12 cellular contexts compared by ENCODE assay signal in the genomic region with DNA sequence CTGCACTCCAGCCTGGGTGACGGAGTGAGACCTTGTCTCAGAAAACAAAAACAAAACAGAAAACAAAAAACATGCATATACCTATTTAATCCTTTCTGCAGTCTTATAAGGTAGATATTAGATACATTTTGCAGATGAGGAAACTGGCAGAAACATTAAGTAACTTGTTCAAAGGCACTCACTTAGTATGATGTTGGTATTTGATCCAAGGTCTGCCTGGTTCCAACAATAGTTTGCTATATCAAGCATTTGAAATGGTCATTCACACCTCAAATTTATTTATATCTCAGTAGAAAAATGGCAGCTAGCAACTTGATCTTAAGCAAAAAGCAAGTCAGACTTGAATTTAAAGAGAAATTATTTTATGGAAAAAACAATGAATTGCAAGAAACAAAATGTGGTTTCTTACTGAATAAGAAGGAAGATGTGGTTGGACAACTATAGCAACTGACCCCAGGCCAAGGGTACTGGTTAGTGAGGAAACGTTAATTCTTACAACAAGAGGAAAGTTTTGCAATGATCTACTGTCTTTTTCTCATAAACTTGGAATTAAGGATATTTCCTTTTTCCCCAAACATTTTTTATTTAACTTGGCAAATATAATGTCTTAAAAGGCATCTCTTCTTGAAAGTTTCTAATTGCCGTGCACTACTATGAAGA.
"Had no signal": no experiment of that assay in that cellular context is flagged by ENCODE, and none has a peak within 500 bp of the region (broad histone marks: within the 10 kb centered on the region; RNA-seq: fewer than 3 reads in every experiment).

No MANE protein-coding gene starts in this region.

- H3K27me3 Mint-ChIP-seq: activated CD4-positive, alpha-beta memory T cell treated with anti-CD3 and anti-CD28 coated beads, Interleukin-2, amount 10 ng/mL, durations not matched to agents 7 days and 5 days; activated naive CD8-positive, alpha-beta T cell treated with anti-CD3 and anti-CD28 coated beads, Interleukin-2, amount 50 U/mL, for 24 hours had no signal

- H3K4me1 Mint-ChIP-seq: neural progenitor cell had no signal

- H3K27ac Mint-ChIP-seq: activated CD4-positive, alpha-beta memory T cell treated with anti-CD3 and anti-CD28 coated beads, Interleukin-2, amount 10 ng/mL, durations not matched to agents 7 days and 5 days; activated naive CD8-positive, alpha-beta T cell treated with anti-CD3 and anti-CD28 coated beads, Interleukin-2, amount 50 U/mL, for 24 hours; activated T-cell treated with anti-CD3 and anti-CD28 coated beads, Interleukin-2, amount 50 U/mL, for 72 hours; neural progenitor cell had no signal

- H3K4me3 ChIP-seq: cardiac muscle cell, heart right ventricle, left ventricle myocardium inferior, neural progenitor cell, tibial nerve had no signal

- H3K27me3 ChIP-seq: cardiac muscle cell, heart right ventricle, neural progenitor cell, tibial nerve had no signal

- H3K27ac ChIP-seq: cardiac muscle cell, left ventricle myocardium inferior, neural progenitor cell, tibial nerve had no signal

- DNase-seq: activated CD4-positive, alpha-beta memory T cell treated with anti-CD3 and anti-CD28 coated beads, Interleukin-2, amount 10 ng/mL, durations not matched to agents 7 days and 5 days; activated CD4-positive, alpha-beta T cell treated with anti-CD3 and anti-CD28 coated beads for 1 hour; activated CD8-positive, alpha-beta memory T cell treated with anti-CD3 and anti-CD28 coated beads, Interleukin-2, amount 50 U/mL, for 4 hours; activated naive CD8-positive, alpha-beta T cell treated with anti-CD3 and anti-CD28 coated beads, Interleukin-2, amount 50 U/mL, for 24 hours; activated T-cell treated with anti-CD3 and anti-CD28 coated beads, Interleukin-2, amount 50 U/mL, for 72 hours; heart right ventricle; left ventricle myocardium inferior; small intestine; T-helper 9 cell had no signal

- H3K4me3 Mint-ChIP-seq: activated CD4-positive, alpha-beta memory T cell treated with anti-CD3 and anti-CD28 coated beads, Interleukin-2, amount 10 ng/mL, durations not matched to agents 7 days and 5 days; activated naive CD8-positive, alpha-beta T cell treated with anti-CD3 and anti-CD28 coated beads, Interleukin-2, amount 50 U/mL, for 24 hours; activated T-cell treated with anti-CD3 and anti-CD28 coated beads, Interleukin-2, amount 50 U/mL, for 72 hours; neural progenitor cell had no signal

- H3K36me3 ChIP-seq: cardiac muscle cell, neural progenitor cell had no signal

- H3K4me1 ChIP-seq: neural progenitor cell, tibial nerve had no signal
